In the genomic region with DNA sequence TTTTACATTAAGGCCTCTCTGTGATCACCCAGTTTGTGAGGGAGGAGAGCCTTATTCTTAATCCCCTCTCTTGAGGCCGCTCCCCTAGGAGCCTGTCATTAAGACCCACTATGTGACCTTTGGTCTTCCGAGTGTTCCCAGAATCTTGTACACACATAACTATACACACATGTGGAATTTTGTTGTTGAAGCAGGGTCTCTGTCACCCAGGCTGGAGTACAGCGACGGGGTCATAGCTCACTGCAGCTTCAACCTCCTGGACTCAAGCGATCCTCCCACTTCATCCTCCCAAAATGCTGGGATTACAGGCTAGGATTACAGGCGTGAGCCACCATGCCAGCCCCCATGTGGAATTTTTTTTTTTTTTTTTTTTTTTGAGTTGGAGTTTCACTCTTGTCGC, we compare ENCODE assay signal across 25 cellular contexts. TPM values are rescaled to one million over a fixed set of nuclear protein-coding genes. Genes with fewer than 3 reads are reported as not detected.
DNase-seq lines count a peak whose midpoint lies in the region; ATAC-seq and TF ChIP-seq lines count a peak whose summit lies in the region.
"Had no signal": no experiment of that assay in that cellular context is flagged by ENCODE, and none has a peak within 500 bp of the region (broad histone marks: within the 10 kb centered on the region; RNA-seq: fewer than 3 reads in every experiment).

No MANE protein-coding gene starts in this region.

- 81 to 100% methylated on average over 1 to 6 of the region's 7 CpGs for WGBS in gastroesophageal sphincter (ENCODE audit: low coverage in 1 of 2), 2 donors

- TF ChIP-seq CTCF in natural killer cell (IDR thresholded peaks at IDR 0.05) (no peak), gastroesophageal sphincter (IDR thresholded peaks at IDR 0.05) (no peak)

- H3K27ac ChIP-seq in gastroesophageal sphincter (peak overlapping the region in 3 of 4 donors; percentile 8 to 31 (median 14)), substantia nigra (ENCODE audit: low read depth, low read length, poor library complexity, severe bottlenecking) (no peak overlapping the region)

- H3K36me3 ChIP-seq in gastroesophageal sphincter = peaks cover 0 to 54% of the 10 kb centered on the region in 2 donors

- H3K4me1 Mint-ChIP-seq in natural killer cell = peaks cover 26 to 76% of the 10 kb centered on the region in 2 donors
- H3K4me1 Mint-ChIP-seq in natural killer cell treated with Interleukin-12 subunit alpha and Interleukin-12 subunit beta and Interleukin-15 and Interleukin-18, amount 100 ng/mL, for 72 hours (ENCODE audit: low read depth in 2 of 2) = peaks cover 28 to 34% of the 10 kb centered on the region in 2 donors
- H3K4me1 Mint-ChIP-seq in T-helper 17 cell = peaks cover 27% of the 10 kb centered on the region

- intact Hi-C loops in natural killer cell (cut with micrococcal nuclease) = no loop called here

- H3K4me1 ChIP-seq in gastroesophageal sphincter = peaks cover 0 to 46% (median 8%) of the 10 kb centered on the region in 3 donors

- no peaks in the 10 kb centered on the region for H3K9me3 ChIP-seq in T-helper 17 cell (ENCODE audit: control insufficient read depth, low read length, poor library complexity, severe bottlenecking)
- H3K9me3 ChIP-seq in gastroesophageal sphincter = no peaks in the 10 kb centered on the region
- H3K9me3 ChIP-seq: esophagus muscularis mucosa, SK-N-SH, upper lobe of left lung had no signal

- H3K36me3 Mint-ChIP-seq in natural killer cell (no peaks in the 10 kb centered on the region), T-helper 17 cell (ENCODE audit: low read depth) (peaks cover 4% of the 10 kb centered on the region)
- peaks cover 9% of the 10 kb centered on the region for H3K36me3 Mint-ChIP-seq in natural killer cell treated with Interleukin-12 subunit alpha and Interleukin-12 subunit beta and Interleukin-15 and Interleukin-18, amount 100 ng/mL, for 72 hours

- ATAC-seq in natural killer cell (no peak), T-helper 17 cell (no peak), gastroesophageal sphincter (no peak), GM21529 (IDR thresholded peaks at IDR 0.05; ENCODE audit: unreplicated experiment) (no peak), HG02678 (IDR thresholded peaks at IDR 0.05; ENCODE audit: unreplicated experiment) (no peak)
- no peak for ATAC-seq in natural killer cell treated with Interleukin-12 subunit alpha and Interleukin-12 subunit beta and Interleukin-15 and Interleukin-18, amount 100 ng/mL, for 72 hours
- ATAC-seq: activated T-helper 17 cell treated with anti-CD3 and anti-CD28 coated beads, Interleukin-2, amount 50 U/mL, for 72 hours had no signal

- H3K4me3 ChIP-seq in gastroesophageal sphincter = no peak overlapping the region
- H3K4me3 ChIP-seq: esophagus muscularis mucosa, upper lobe of left lung had no signal

- H3K27ac Mint-ChIP-seq in natural killer cell = peak overlapping the region; percentile 67 to 87
- H3K27ac Mint-ChIP-seq in natural killer cell treated with Interleukin-12 subunit alpha and Interleukin-12 subunit beta and Interleukin-15 and Interleukin-18, amount 100 ng/mL, for 72 hours = peak overlapping the region in 1 of 2 donors; percentile 50
- H3K27ac Mint-ChIP-seq in T-helper 17 cell = peak overlapping the region; percentile 41
- H3K27ac Mint-ChIP-seq: activated T-helper 17 cell treated with anti-CD3 and anti-CD28 coated beads, Interleukin-2, amount 50 U/mL, for 72 hours had no signal

- no peak for DNase-seq in natural killer cell
- DNase-seq in natural killer cell treated with Interleukin-12 subunit alpha and Interleukin-12 subunit beta and Interleukin-15 and Interleukin-18, amount 100 ng/mL, for 72 hours (ENCODE audit: low spot score) = no peak
- no peak for DNase-seq in T-helper 17 cell
- DNase-seq in substantia nigra (lab: John Stamatoyannopoulos, UW) = no peak
- DNase-seq: activated CD4-positive, alpha-beta T cell treated with anti-CD3 and anti-CD28 coated beads, Interleukin-2, amount 50 U/mL, for 1 hour; activated naive CD4-positive, alpha-beta T cell treated with anti-CD3 and anti-CD28 coated beads, Interleukin-2, amount 50 U/mL, for 16 hours; aorta; C1 segment of cervical spinal cord; caudate nucleus; cortex of kidney; foreskin melanocyte; GOT3; Kasumi-1; MV-4-11; NCI-H146; NCI-H2107; NCI-H446 treated with DMSO at 0.1 percent for 48 hours; SK-N-SH; T-helper 2 cell; upper lobe of left lung had no signal

- no peak for TF ChIP-seq EP300 in gastroesophageal sphincter (IDR thresholded peaks at IDR 0.05)

- H3K4me3 Mint-ChIP-seq in natural killer cell (no peak overlapping the region), T-helper 17 cell (no peak overlapping the region)
- H3K4me3 Mint-ChIP-seq in natural killer cell treated with Interleukin-12 subunit alpha and Interleukin-12 subunit beta and Interleukin-15 and Interleukin-18, amount 100 ng/mL, for 72 hours = no peak overlapping the region
- H3K4me3 Mint-ChIP-seq: activated T-helper 17 cell treated with anti-CD3 and anti-CD28 coated beads, Interleukin-2, amount 50 U/mL, for 72 hours had no signal

- no peaks in the 10 kb centered on the region for H3K27me3 ChIP-seq in gastroesophageal sphincter
- H3K27me3 ChIP-seq: esophagus muscularis mucosa, upper lobe of left lung had no signal

- no peaks in the 10 kb centered on the region for H3K27me3 Mint-ChIP-seq in natural killer cell (ENCODE audit: low read depth in 2 of 2)
- no peaks in the 10 kb centered on the region for H3K27me3 Mint-ChIP-seq in natural killer cell treated with Interleukin-12 subunit alpha and Interleukin-12 subunit beta and Interleukin-15 and Interleukin-18, amount 100 ng/mL, for 72 hours
- H3K27me3 Mint-ChIP-seq in T-helper 17 cell = no peaks in the 10 kb centered on the region
- H3K27me3 Mint-ChIP-seq: activated T-helper 17 cell treated with anti-CD3 and anti-CD28 coated beads, Interleukin-2, amount 50 U/mL, for 72 hours had no signal

- H3K9me3 Mint-ChIP-seq in natural killer cell = no peaks in the 10 kb centered on the region
- no peaks in the 10 kb centered on the region for H3K9me3 Mint-ChIP-seq in natural killer cell treated with Interleukin-12 subunit alpha and Interleukin-12 subunit beta and Interleukin-15 and Interleukin-18, amount 100 ng/mL, for 72 hours
- H3K9me3 Mint-ChIP-seq: activated T-helper 17 cell treated with anti-CD3 and anti-CD28 coated beads, Interleukin-2, amount 50 U/mL, for 72 hours had no signal

- no peak for TF ChIP-seq POLR2A in gastroesophageal sphincter (IDR thresholded peaks at IDR 0.05)

RNA-seq across cellular contexts. Expression of a gene that starts 14.8 kb away (rescaled TPM):
- total RNA-seq in natural killer cell = 1 to 10 TPM; 5.4 to 6.0 (median 5.4) TPM
- 1 to 10 TPM in 1 of 2 donors, under 1 TPM in 1; 0.24 to 1.1 TPM for total RNA-seq in natural killer cell treated with Interleukin-12 subunit alpha and Interleukin-12 subunit beta and Interleukin-15 and Interleukin-18, amount 100 ng/mL, for 72 hours
- total RNA-seq in T-helper 17 cell = under 1 TPM in 1 of 2 donors, not detected in 1; 0.45 TPM
- total RNA-seq in gastroesophageal sphincter = 10 to 100 TPM in 3 of 4 donors, 1 to 10 TPM in 1; 9.6 to 27.1 (median 25.4) TPM

RNA-seq across cellular contexts. Expression of a gene that starts 24.0 kb away (rescaled TPM):
- 10 to 100 TPM; 60.0 to 82.9 (median 67.9) TPM for total RNA-seq in natural killer cell
- 10 to 100 TPM; 25.6 to 28.2 TPM for total RNA-seq in natural killer cell treated with Interleukin-12 subunit alpha and Interleukin-12 subunit beta and Interleukin-15 and Interleukin-18, amount 100 ng/mL, for 72 hours
- total RNA-seq in T-helper 17 cell = 10 to 100 TPM; 28.9 to 30.3 TPM
- total RNA-seq in gastroesophageal sphincter = 10 to 100 TPM; 38.1 to 95.1 (median 49.9) TPM

RNA-seq across cellular contexts. Expression of a gene that starts 24.2 kb away (rescaled TPM):
- total RNA-seq in natural killer cell = 10 to 100 TPM in 1 of 3 donors, 1 to 10 TPM in 2; 8.9 to 11.3 (median 9.1) TPM
- 10 to 100 TPM in 1 of 2 donors, 1 to 10 TPM in 1; 6.7 to 19.9 TPM for total RNA-seq in natural killer cell treated with Interleukin-12 subunit alpha and Interleukin-12 subunit beta and Interleukin-15 and Interleukin-18, amount 100 ng/mL, for 72 hours
- total RNA-seq in T-helper 17 cell = 1 to 10 TPM; 4.8 to 5.7 TPM
- total RNA-seq in gastroesophageal sphincter = 1 to 10 TPM; 3.4 to 7.9 (median 4.8) TPM

RNA-seq across cellular contexts. Expression of a gene that starts 41.4 kb away (rescaled TPM):
- total RNA-seq in natural killer cell = 1 to 10 TPM; 4.8 to 8.9 (median 6.7) TPM
- 10 to 100 TPM in 1 of 2 donors, 1 to 10 TPM in 1; 8.7 to 11.5 TPM for total RNA-seq in natural killer cell treated with Interleukin-12 subunit alpha and Interleukin-12 subunit beta and Interleukin-15 and Interleukin-18, amount 100 ng/mL, for 72 hours
- total RNA-seq in T-helper 17 cell = 1 to 10 TPM; 5.1 to 7.4 TPM
- 10 to 100 TPM in 3 of 4 donors, 1 to 10 TPM in 1; 9.8 to 17.1 (median 13.0) TPM for total RNA-seq in gastroesophageal sphincter

RNA-seq across cellular contexts. Expression of a gene that starts 41.5 kb away (rescaled TPM):
- total RNA-seq in natural killer cell (10 to 100 TPM; 53.9 to 66.4 (median 58.3) TPM), T-helper 17 cell (10 to 100 TPM; 62.2 to 75.1 TPM), gastroesophageal sphincter (10 to 100 TPM; 18.6 to 32.7 (median 29.1) TPM)
- 100 to 1,000 TPM; 103 to 143 TPM for total RNA-seq in natural killer cell treated with Interleukin-12 subunit alpha and Interleukin-12 subunit beta and Interleukin-15 and Interleukin-18, amount 100 ng/mL, for 72 hours
